ENCODE assay signal across 8 cellular contexts in the genomic region with DNA sequence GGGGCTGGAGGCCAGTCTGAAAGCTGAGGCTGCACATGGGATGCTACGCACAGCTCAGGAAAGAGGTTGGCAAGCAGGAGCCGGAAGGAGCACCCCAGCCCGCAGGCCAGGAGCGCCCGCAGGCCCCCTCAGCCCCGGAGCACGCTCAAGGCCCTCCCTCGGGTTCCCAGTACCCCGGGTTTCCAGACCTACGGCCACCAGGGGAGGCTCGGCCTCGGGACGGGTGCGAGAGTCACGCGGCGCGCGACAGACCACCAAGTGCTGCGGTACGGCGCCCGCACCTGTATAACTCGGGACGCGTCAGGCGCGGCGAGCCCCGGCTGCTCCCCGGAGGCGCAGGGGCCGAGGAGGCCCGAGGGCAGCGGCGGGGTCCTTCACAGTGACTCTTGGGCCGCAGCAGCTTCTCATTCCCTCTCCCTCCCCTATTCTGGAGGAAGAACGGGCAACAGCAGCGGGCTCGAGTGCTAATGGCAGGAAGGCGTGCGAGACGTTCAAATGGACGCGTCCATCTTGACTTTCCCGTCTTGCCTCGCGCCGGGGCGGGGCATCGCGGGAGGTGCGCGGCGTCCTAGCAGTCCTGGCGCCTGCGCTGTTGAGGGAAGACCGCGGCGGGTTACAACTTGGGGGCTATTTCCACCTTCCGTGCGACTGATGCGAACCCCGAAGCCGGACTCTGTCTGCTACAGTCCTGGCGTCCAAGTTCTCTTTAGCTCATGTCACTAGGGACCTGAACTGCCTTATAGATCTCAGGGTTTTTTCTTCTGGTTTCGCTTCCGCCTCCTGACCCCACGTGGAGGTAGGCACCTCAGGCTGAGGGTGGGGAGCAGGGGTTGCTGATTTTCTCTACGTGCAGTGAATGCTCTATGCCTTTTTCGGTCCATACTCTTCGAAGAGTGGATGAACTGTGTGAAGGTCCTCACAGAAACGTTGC. TPM values are rescaled to one million over a fixed set of nuclear protein-coding genes. Genes with fewer than 3 reads are reported as not detected.
DNase-seq lines count a peak whose midpoint lies in the region; ATAC-seq and TF ChIP-seq lines count a peak whose summit lies in the region.

A gene with protein sequence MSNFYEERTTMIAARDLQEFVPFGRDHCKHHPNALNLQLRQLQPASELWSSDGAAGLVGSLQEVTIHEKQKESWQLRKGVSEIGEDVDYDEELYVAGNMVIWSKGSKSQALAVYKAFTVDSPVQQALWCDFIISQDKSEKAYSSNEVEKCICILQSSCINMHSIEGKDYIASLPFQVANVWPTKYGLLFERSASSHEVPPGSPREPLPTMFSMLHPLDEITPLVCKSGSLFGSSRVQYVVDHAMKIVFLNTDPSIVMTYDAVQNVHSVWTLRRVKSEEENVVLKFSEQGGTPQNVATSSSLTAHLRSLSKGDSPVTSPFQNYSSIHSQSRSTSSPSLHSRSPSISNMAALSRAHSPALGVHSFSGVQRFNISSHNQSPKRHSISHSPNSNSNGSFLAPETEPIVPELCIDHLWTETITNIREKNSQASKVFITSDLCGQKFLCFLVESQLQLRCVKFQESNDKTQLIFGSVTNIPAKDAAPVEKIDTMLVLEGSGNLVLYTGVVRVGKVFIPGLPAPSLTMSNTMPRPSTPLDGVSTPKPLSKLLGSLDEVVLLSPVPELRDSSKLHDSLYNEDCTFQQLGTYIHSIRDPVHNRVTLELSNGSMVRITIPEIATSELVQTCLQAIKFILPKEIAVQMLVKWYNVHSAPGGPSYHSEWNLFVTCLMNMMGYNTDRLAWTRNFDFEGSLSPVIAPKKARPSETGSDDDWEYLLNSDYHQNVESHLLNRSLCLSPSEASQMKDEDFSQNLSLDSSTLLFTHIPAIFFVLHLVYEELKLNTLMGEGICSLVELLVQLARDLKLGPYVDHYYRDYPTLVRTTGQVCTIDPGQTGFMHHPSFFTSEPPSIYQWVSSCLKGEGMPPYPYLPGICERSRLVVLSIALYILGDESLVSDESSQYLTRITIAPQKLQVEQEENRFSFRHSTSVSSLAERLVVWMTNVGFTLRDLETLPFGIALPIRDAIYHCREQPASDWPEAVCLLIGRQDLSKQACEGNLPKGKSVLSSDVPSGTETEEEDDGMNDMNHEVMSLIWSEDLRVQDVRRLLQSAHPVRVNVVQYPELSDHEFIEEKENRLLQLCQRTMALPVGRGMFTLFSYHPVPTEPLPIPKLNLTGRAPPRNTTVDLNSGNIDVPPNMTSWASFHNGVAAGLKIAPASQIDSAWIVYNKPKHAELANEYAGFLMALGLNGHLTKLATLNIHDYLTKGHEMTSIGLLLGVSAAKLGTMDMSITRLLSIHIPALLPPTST (N-terminal part only) (minus strand): TSS at position 533 of the 931 bp plus-strand sequence. CDS start 3,368 bp downstream, outside the sequence.

- DNase-seq in Daoy (ENCODE audit: low read depth), result peak; percentile 93
- peak; percentile 87 for DNase-seq in RWPE2 (ENCODE audit: low spot score)
- DNase-seq in fibroblast of pulmonary artery (ENCODE audit: low read depth), result peak; percentile 72
- DNase-seq in stimulated activated naive CD8-positive, alpha-beta T cell treated with anti-CD3 and anti-CD28 coated beads, Interleukin-15, Interleukin-2, amounts not matched to agents 100 U/mL and 50 U/mL, for 24 hours, result peak; percentile 92

- peaks cover 42% of the 10 kb centered on the region for H3K36me3 Mint-ChIP-seq in activated T-helper 17 cell treated with anti-CD3 and anti-CD28 coated beads, Interleukin-2, amount 50 U/mL, for 72 hours (ENCODE audit: low read depth)
- H3K36me3 Mint-ChIP-seq in nephron (ENCODE audit: low read depth), result peaks cover 5% of the 10 kb centered on the region

- H3K36me3 ChIP-seq in KMS-11 (ENCODE audit: insufficient read depth) (no peaks in the 10 kb centered on the region), RWPE2 (ENCODE audit: low read depth) (peaks cover 8% of the 10 kb centered on the region; the same call in 1 of the 2 replicates)

- peak within 1 kb of the TSS; percentile 80 for H2AFZ ChIP-seq in KMS-11 (ENCODE audit: low read depth)

- H3K27ac ChIP-seq in KMS-11 (peak within 1 kb of the TSS; percentile 87), RWPE2 (ENCODE audit: poor library complexity, severe bottlenecking) (peak within 1 kb of the TSS; percentile 56)

- peak within 1 kb of the TSS; percentile 71 for H3K4me2 ChIP-seq in KMS-11

- H3K27me3 ChIP-seq in KMS-11 (ENCODE audit: insufficient read depth, low read depth), result no peaks in the 10 kb centered on the region
- H3K27me3 ChIP-seq in RWPE2 (ENCODE audit: insufficient read depth, poor library complexity, severe bottlenecking), result no peaks in the 10 kb centered on the region

- ATAC-seq in GM21786 (IDR thresholded peaks at IDR 0.05; ENCODE audit: unreplicated experiment) (peak; percentile 78), RWPE2 (ENCODE audit: low read depth) (peak; percentile 96)
- peak; percentile 95 for ATAC-seq in activated T-helper 17 cell treated with anti-CD3 and anti-CD28 coated beads, Interleukin-2, amount 50 U/mL, for 72 hours (replicated peaks)
- peak; percentile 94 for ATAC-seq in stimulated activated naive CD8-positive, alpha-beta T cell treated with anti-CD3 and anti-CD28 coated beads, Interleukin-15, Interleukin-2, amounts not matched to agents 100 U/mL and 50 U/mL, for 24 hours

- H3K9ac ChIP-seq in KMS-11, result peak within 1 kb of the TSS; percentile 97

- H3K27ac Mint-ChIP-seq in activated T-helper 17 cell treated with anti-CD3 and anti-CD28 coated beads, Interleukin-2, amount 50 U/mL, for 72 hours, result peak within 1 kb of the TSS; percentile 97
- H3K27ac Mint-ChIP-seq in nephron, result peak within 1 kb of the TSS; percentile 89 to 97 (median 95)

- H3K9me3 Mint-ChIP-seq in activated T-helper 17 cell treated with anti-CD3 and anti-CD28 coated beads, Interleukin-2, amount 50 U/mL, for 72 hours, result no peaks in the 10 kb centered on the region
- H3K9me3 Mint-ChIP-seq in nephron, result no peaks in the 10 kb centered on the region

- no peak for TF ChIP-seq CTCF in KMS-11 (conservative IDR thresholded peaks at IDR 0.05; ENCODE audit: low read depth, low read length)
- no peak for TF ChIP-seq CTCF in RWPE2 (IDR thresholded peaks at IDR 0.05; ENCODE audit: poor library complexity, severe bottlenecking)
- no peak for TF ChIP-seq CTCF in fibroblast of pulmonary artery (IDR thresholded peaks at IDR 0.05; ENCODE audit: low read length, missing control alignments)
- no peak for TF ChIP-seq CTCF in nephron (IDR thresholded peaks at IDR 0.05; ENCODE audit: unreplicated experiment in 3 of 3)

- H3K27me3 Mint-ChIP-seq in activated T-helper 17 cell treated with anti-CD3 and anti-CD28 coated beads, Interleukin-2, amount 50 U/mL, for 72 hours, result no peaks in the 10 kb centered on the region
- H3K27me3 Mint-ChIP-seq in nephron (ENCODE audit: low read depth), result no peaks in the 10 kb centered on the region

- no peaks in the 10 kb centered on the region for H3K9me3 ChIP-seq in RWPE2 (ENCODE audit: severe bottlenecking)

- H3K4me1 ChIP-seq in KMS-11 (ENCODE audit: low read depth, poor library complexity, severe bottlenecking) (peaks cover 12% of the 10 kb centered on the region), RWPE2 (ENCODE audit: insufficient read depth, poor library complexity, severe bottlenecking) (peaks cover 7% of the 10 kb centered on the region)

- H3K4me3 ChIP-seq in KMS-11 (IDR thresholded peaks at IDR 0.05; ENCODE audit: insufficient read depth, low read depth, low read length), result peak within 1 kb of the TSS; percentile 59
- H3K4me3 ChIP-seq in RWPE2 (ENCODE audit: severe bottlenecking), result peak within 1 kb of the TSS; percentile 99
- H3K4me3 ChIP-seq in fibroblast of pulmonary artery (replicated peaks; ENCODE audit: low read depth, low read length), result peak within 1 kb of the TSS; percentile 97

- H3K4me3 Mint-ChIP-seq in activated T-helper 17 cell treated with anti-CD3 and anti-CD28 coated beads, Interleukin-2, amount 50 U/mL, for 72 hours, result peak within 1 kb of the TSS; percentile 95
- peak within 1 kb of the TSS; percentile 91 to 97 (median 94) for H3K4me3 Mint-ChIP-seq in nephron

- H3K79me2 ChIP-seq in KMS-11 (ENCODE audit: insufficient read depth, low read depth), result peaks cover 19% of the 10 kb centered on the region

- no peaks in the 10 kb centered on the region for H3K4me1 Mint-ChIP-seq in activated T-helper 17 cell treated with anti-CD3 and anti-CD28 coated beads, Interleukin-2, amount 50 U/mL, for 72 hours
- no peaks in the 10 kb centered on the region for H3K4me1 Mint-ChIP-seq in nephron

- H4K20me1 ChIP-seq in KMS-11 (ENCODE audit: insufficient read depth), result no peaks in the 10 kb centered on the region

RNA-seq across cellular contexts. Expression of the gene that starts here (rescaled TPM):
- 44.5 and 87.6 TPM in 2 replicates for total RNA-seq in Daoy (2014; rRNA removed; shearing (Covaris generic))
- total RNA-seq in activated T-helper 17 cell treated with anti-CD3 and anti-CD28 coated beads, Interleukin-2, amount 50 U/mL, for 72 hours, result 100 to 1,000 TPM in 1 of 2 donors, 10 to 100 TPM in 1; 75.6 to 119 TPM

Comparison
In these comparisons a context has a peak if more than half of its experiments do, and no peak if none do; other contexts are left out.
1. Peak in every context shown above with its lines: DNase-seq, ATAC-seq, H3K4me3 ChIP-seq and H3K27ac ChIP-seq.